ENCODE assay signal across 7 cellular contexts in genomic region chr1:212711974-212712373, GRCh38. TPM values are rescaled to one million over a fixed set of nuclear protein-coding genes. Genes with fewer than 3 reads are reported as not detected.
A peak's percentile ranks its signal among the peaks of the same experiment; 100 is the strongest.
DNase-seq lines count a peak whose midpoint lies in the region; ATAC-seq, FAIRE-seq and TF ChIP-seq lines count a peak whose summit lies in the region.
"Not testable (repeated sequence)": the region's sequence is repeated elsewhere in the genome, so short reads cannot be mapped to it uniquely, and the experiment has no call there.
"Had no signal": no experiment of that assay in that cellular context is flagged by ENCODE, and none has a peak within 500 bp of the region (broad histone marks: within the 10 kb centered on the region; RNA-seq: fewer than 3 reads in every experiment).

No MANE protein-coding gene starts in this region.

- not testable (repeated sequence) for H3K4me2 ChIP-seq in HepG2 (ENCODE audit: low read depth, low read length)

- H3K27ac ChIP-seq in SJSA1: peak overlapping the region; percentile 74
- peak overlapping the region; percentile 8 for H3K27ac ChIP-seq in brain microvascular endothelial cell
- H3K27ac ChIP-seq in HepG2 (ENCODE audit: extremely low read length, insufficient read depth, low read length): not testable (repeated sequence)

- H3K4me1 ChIP-seq in SJSA1 (replicated peaks): peaks cover 16% of the 10 kb centered on the region
- H3K4me1 ChIP-seq in HepG2 (ENCODE audit: insufficient read depth, low read length): not testable (repeated sequence)

- not testable (repeated sequence) for H3K27me3 Mint-ChIP-seq in activated CD4-positive, alpha-beta memory T cell treated with anti-CD3 and anti-CD28 coated beads, Interleukin-2, amount 10 ng/mL, durations not matched to agents 7 days and 5 days
- peaks cover 11% of the 10 kb centered on the region for H3K27me3 Mint-ChIP-seq in activated T-cell treated with anti-CD3 and anti-CD28 coated beads, Interleukin-2, amount 50 U/mL, for 72 hours (ENCODE audit: low read depth)

- H3K9me3 ChIP-seq in SJSA1 (replicated peaks); HepG2 (ENCODE audit: low read length): not testable (repeated sequence)

- H2AFZ ChIP-seq in HepG2 (ENCODE audit: low read length): not testable (repeated sequence)

- not testable (repeated sequence) for H4K20me1 ChIP-seq in HepG2 (ENCODE audit: insufficient read depth, low read length)

- in situ Hi-C loops in brain microvascular endothelial cell (cut with HindIII; ENCODE audit: low pct_ligation_motif_present, low sequenced_read_pairs); HepG2 (cut with HindIII; ENCODE audit: extremely low pct_ligation_motif_present, low pct_unique_long_range_greater_than_20kb): not testable (repeated sequence)

- H3K9me3 Mint-ChIP-seq in activated CD4-positive, alpha-beta memory T cell treated with anti-CD3 and anti-CD28 coated beads, Interleukin-2, amount 10 ng/mL, durations not matched to agents 7 days and 5 days; activated T-cell treated with anti-CD3 and anti-CD28 coated beads, Interleukin-2, amount 50 U/mL, for 72 hours; stimulated activated effector memory CD8-positive, alpha-beta T cell treated with anti-CD3 and anti-CD28 coated beads, Interleukin-12 subunit alpha, Interleukin-12 subunit beta, amount 100 ng/mL, for 72 hours: not testable (repeated sequence)

- intact Hi-C loops in HepG2 (cut with micrococcal nuclease; ENCODE audit: unreplicated experiment): not testable (repeated sequence)

- TF ChIP-seq POLR2A in HepG2 (IDR thresholded peaks at IDR 0.05; ENCODE audit: insufficient read depth in 1 of 2, low read depth in 2 of 2, low read length in 2 of 2): not testable (repeated sequence)

- not testable (repeated sequence) for TF ChIP-seq EP300 in HepG2 (IDR thresholded peaks at IDR 0.05; ENCODE audit: low read depth in 2 of 2, low read length in 2 of 2); HepG2 (CRISPR knock-in tag; IDR thresholded peaks at IDR 0.05; ENCODE audit: borderline replicate concordance)

- H3K4me3 ChIP-seq in SJSA1; brain microvascular endothelial cell (ENCODE audit: low read depth, low read length); HepG2 (replicated peaks in 1 of 3; ENCODE audit: insufficient read depth in 1 of 3, low read depth in 2 of 3, low read length in 3 of 3): not testable (repeated sequence)

- DNase-seq in SJSA1 (ENCODE audit: low read depth in 1 of 2, low spot score in 2 of 2); activated CD4-positive, alpha-beta memory T cell treated with anti-CD3 and anti-CD28 coated beads, Interleukin-2, amount 10 ng/mL, durations not matched to agents 7 days and 5 days; activated T-cell treated with anti-CD3 and anti-CD28 coated beads, Interleukin-2, amount 50 U/mL, for 72 hours; brain microvascular endothelial cell; HepG2 (ENCODE audit: low spot score): not testable (repeated sequence)
- DNase-seq in stimulated activated effector memory CD8-positive, alpha-beta T cell treated with anti-CD3 and anti-CD28 coated beads, Interleukin-12 subunit alpha, Interleukin-12 subunit beta, amount 100 ng/mL, for 72 hours (ENCODE audit: low spot score in 2 of 2): peak in 1 of 2 donors; percentile 48

- TF ChIP-seq CTCF in brain microvascular endothelial cell (IDR thresholded peaks at IDR 0.05; ENCODE audit: low read depth, low read length, missing control alignments); HepG2 (CRISPR knock-in tag; IDR thresholded peaks at IDR 0.05): not testable (repeated sequence)

- not testable (repeated sequence) for H3K79me2 ChIP-seq in HepG2 (ENCODE audit: insufficient read depth, low read length)

- 53% methylated on average over 8 of the region's 8 CpGs for WGBS in HepG2 (ENCODE audit: low lambda C conversion rate)

- not testable (repeated sequence) for H3K36me3 Mint-ChIP-seq in activated CD4-positive, alpha-beta memory T cell treated with anti-CD3 and anti-CD28 coated beads, Interleukin-2, amount 10 ng/mL, durations not matched to agents 7 days and 5 days (ENCODE audit: low read depth); activated T-cell treated with anti-CD3 and anti-CD28 coated beads, Interleukin-2, amount 50 U/mL, for 72 hours (ENCODE audit: insufficient read depth in 2 of 2); stimulated activated effector memory CD8-positive, alpha-beta T cell treated with anti-CD3 and anti-CD28 coated beads, Interleukin-12 subunit alpha, Interleukin-12 subunit beta, amount 100 ng/mL, for 72 hours

- TF ChIP-seq RAD21 in HepG2 (CRISPR knock-in tag; IDR thresholded peaks at IDR 0.05): not testable (repeated sequence)

- H3K9ac ChIP-seq in HepG2 (ENCODE audit: insufficient read depth, low read depth, low read length): not testable (repeated sequence)

- not testable (repeated sequence) for ATAC-seq in activated T-cell treated with anti-CD3 and anti-CD28 coated beads, Interleukin-2, amount 50 U/mL, for 72 hours (replicated peaks in 1 of 2); HepG2; stimulated activated effector memory CD8-positive, alpha-beta T cell treated with anti-CD3 and anti-CD28 coated beads, Interleukin-12 subunit alpha, Interleukin-12 subunit beta, amount 100 ng/mL, for 72 hours

- H3K27ac Mint-ChIP-seq in activated CD4-positive, alpha-beta memory T cell treated with anti-CD3 and anti-CD28 coated beads, Interleukin-2, amount 10 ng/mL, durations not matched to agents 7 days and 5 days: peak overlapping the region; percentile 37
- H3K27ac Mint-ChIP-seq in activated T-cell treated with anti-CD3 and anti-CD28 coated beads, Interleukin-2, amount 50 U/mL, for 72 hours: peak overlapping the region; percentile 99
- H3K27ac Mint-ChIP-seq in stimulated activated effector memory CD8-positive, alpha-beta T cell treated with anti-CD3 and anti-CD28 coated beads, Interleukin-12 subunit alpha, Interleukin-12 subunit beta, amount 100 ng/mL, for 72 hours: peak overlapping the region; percentile 70

- CTCF ChIA-PET in activated CD4-positive, alpha-beta memory T cell treated with anti-CD3 and anti-CD28 coated beads, Interleukin-2, amount 10 ng/mL, durations not matched to agents 7 days and 5 days (lab: Charles Lee): interaction anchor here (1.0 to 1.2 kb wide), 2 partner anchors 38 kb away, joined by 3 read pairs; no protein-coding TSS in a partner anchor
- CTCF ChIA-PET in HepG2 (lab: Yijun Ruan, JAX; ENCODE audit: low intra/inter-chr PET ratio, low total read pairs): not testable (repeated sequence)

- not testable (repeated sequence) for H3K36me3 ChIP-seq in SJSA1; brain microvascular endothelial cell (replicated peaks); HepG2 (replicated peaks in 1 of 2; ENCODE audit: control insufficient read depth in 1 of 2, insufficient read depth in 2 of 2, low read length in 2 of 2)

- H3K27me3 ChIP-seq in SJSA1 (replicated peaks); brain microvascular endothelial cell (replicated peaks): not testable (repeated sequence)
- H3K27me3 ChIP-seq in HepG2 (ENCODE audit: control insufficient read depth in 1 of 2, insufficient read depth in 2 of 2, low read length in 2 of 2): peaks cover 0 to 20% of the 10 kb centered on the region in 2 experiments; a peak in 2 of 5 replicates

- H3K4me3 Mint-ChIP-seq in activated CD4-positive, alpha-beta memory T cell treated with anti-CD3 and anti-CD28 coated beads, Interleukin-2, amount 10 ng/mL, durations not matched to agents 7 days and 5 days: not testable (repeated sequence)
- peak overlapping the region; percentile 31 to 67 for H3K4me3 Mint-ChIP-seq in activated T-cell treated with anti-CD3 and anti-CD28 coated beads, Interleukin-2, amount 50 U/mL, for 72 hours
- H3K4me3 Mint-ChIP-seq in stimulated activated effector memory CD8-positive, alpha-beta T cell treated with anti-CD3 and anti-CD28 coated beads, Interleukin-12 subunit alpha, Interleukin-12 subunit beta, amount 100 ng/mL, for 72 hours: peak overlapping the region; percentile 28

- BruUV-seq in HepG2 (replicated peaks; lab: Mats Ljungman, UMichigan): not testable (repeated sequence)

- FAIRE-seq in HepG2 (lab: Jason Lieb, UNC): not testable (repeated sequence)

- H3K4me1 Mint-ChIP-seq in activated CD4-positive, alpha-beta memory T cell treated with anti-CD3 and anti-CD28 coated beads, Interleukin-2, amount 10 ng/mL, durations not matched to agents 7 days and 5 days: peaks cover 26% of the 10 kb centered on the region
- H3K4me1 Mint-ChIP-seq in activated T-cell treated with anti-CD3 and anti-CD28 coated beads, Interleukin-2, amount 50 U/mL, for 72 hours (ENCODE audit: low read depth): peaks cover 54% of the 10 kb centered on the region
- H3K4me1 Mint-ChIP-seq in stimulated activated effector memory CD8-positive, alpha-beta T cell treated with anti-CD3 and anti-CD28 coated beads, Interleukin-12 subunit alpha, Interleukin-12 subunit beta, amount 100 ng/mL, for 72 hours: peaks cover 42% of the 10 kb centered on the region

- POLR2A ChIA-PET in activated CD4-positive, alpha-beta memory T cell treated with anti-CD3 and anti-CD28 coated beads, Interleukin-2, amount 10 ng/mL, durations not matched to agents 7 days and 5 days (lab: Charles Lee): interaction anchor here (0.7 kb wide), 1 partner anchor 80 kb away, joined by 3 read pairs; the partner anchor contains the start of genes NSL1 and TATDN3
- POLR2A ChIA-PET in HepG2 (lab: Yijun Ruan, JAX): not testable (repeated sequence)

RNA-seq across cellular contexts. Expression of gene BATF3, which starts 12.3 kb away (rescaled TPM):
- 1.8 and 3.3 TPM in 2 replicates for total RNA-seq in SJSA1 (2014; rRNA removed; shearing (Covaris generic))
- total RNA-seq in activated CD4-positive, alpha-beta memory T cell treated with anti-CD3 and anti-CD28 coated beads, Interleukin-2, amount 10 ng/mL, durations not matched to agents 7 days and 5 days: 10 to 100 TPM; 56.5 to 56.7 TPM
- total RNA-seq in activated T-cell treated with anti-CD3 and anti-CD28 coated beads, Interleukin-2, amount 50 U/mL, for 72 hours: 100 to 1,000 TPM; 400 to 660 TPM
- not detected in 2 replicates for total RNA-seq in HepG2 (2016; rRNA removed; fragmentation: Illumina TruSeq; extraction: Trizol)
- total RNA-seq in HepG2 (2016; cell fraction: cytosol; rRNA removed; fragmentation: Illumina TruSeq; extraction: Trizol; ENCODE audit: low read depth): not detected in 2 replicates
- total RNA-seq in HepG2 (2016; cell fraction: insoluble cytoplasmic fraction; rRNA removed; fragmentation: Illumina TruSeq; extraction: Trizol): not detected in 2 replicates
- total RNA-seq in HepG2 (2016; cell fraction: membrane; rRNA removed; fragmentation: Illumina TruSeq; extraction: Trizol): not detected in 2 replicates
- total RNA-seq in HepG2 (2016; cell fraction: nucleus; rRNA removed; fragmentation: Illumina TruSeq; extraction: Trizol): not detected in 2 replicates
- polyA plus RNA-seq in HepG2 (2011; rRNA removed): 0.13 and 0.40 TPM in 2 replicates
- 0.23 and 0.35 TPM in 2 replicates for polyA plus RNA-seq in HepG2 (2011; cell fraction: cytosol; rRNA removed)
- 0.10 TPM in 1 of 2 replicates, not detected in the other for polyA plus RNA-seq in HepG2 (2011; cell fraction: nucleus; rRNA removed)
- 0.47 TPM in 1 of 2 replicates, not detected in the other for polyA plus RNA-seq in HepG2 (2012)
- polyA plus RNA-seq in HepG2 (2016; cell fraction: cytosol; fragmentation: Illumina TruSeq; extraction: Trizol; ENCODE audit: low read depth): 0.18 and 0.19 TPM in 2 replicates
- polyA plus RNA-seq in HepG2 (2016; cell fraction: insoluble cytoplasmic fraction; fragmentation: Illumina TruSeq; extraction: Trizol; ENCODE audit: low read depth): not detected in 2 replicates
- 0.34 TPM in 1 of 2 replicates, not detected in the other for polyA plus RNA-seq in HepG2 (2016; cell fraction: membrane; fragmentation: Illumina TruSeq; extraction: Trizol; ENCODE audit: low read depth)
- polyA plus RNA-seq in HepG2 (2016; cell fraction: nucleus; fragmentation: Illumina TruSeq; extraction: Trizol; ENCODE audit: insufficient read depth, low read depth): not detected in 2 replicates
- 0.26 TPM in 1 of 2 replicates, not detected in the other for polyA minus RNA-seq in HepG2 (2011; rRNA and poly(A)+ RNA removed; ENCODE audit: low replicate concordance)
- polyA minus RNA-seq in HepG2 (2011; cell fraction: cytosol; rRNA and poly(A)+ RNA removed): not detected in 2 replicates
- polyA minus RNA-seq in HepG2 (2011; cell fraction: nucleus; rRNA and poly(A)+ RNA removed): not detected in 2 replicates
- total RNA-seq: CD8-positive, alpha-beta T cell had no signal

Comparison
In these comparisons a context has a peak if more than half of its experiments do, and no peak if none do; other contexts are left out.
1. H3K27ac Mint-ChIP-seq: peak in every context shown above with its lines; median percentile 99 in activated T-cell treated with anti-CD3 and anti-CD28 coated beads, Interleukin-2, amount 50 U/mL, for 72 hours; 70 in stimulated activated effector memory CD8-positive, alpha-beta T cell treated with anti-CD3 and anti-CD28 coated beads, Interleukin-12 subunit alpha, Interleukin-12 subunit beta, amount 100 ng/mL, for 72 hours; 37 in activated CD4-positive, alpha-beta memory T cell treated with anti-CD3 and anti-CD28 coated beads, Interleukin-2, amount 10 ng/mL, durations not matched to agents 7 days and 5 days.
2. RNA of gene BATF3, which starts 12.3 kb away (total RNA-seq): 400 to 660 TPM in activated T-cell treated with anti-CD3 and anti-CD28 coated beads, Interleukin-2, amount 50 U/mL, for 72 hours and 56.5 to 56.7 TPM in activated CD4-positive, alpha-beta memory T cell treated with anti-CD3 and anti-CD28 coated beads, Interleukin-2, amount 10 ng/mL, durations not matched to agents 7 days and 5 days; 1.8 to 3.3 TPM in SJSA1 and not detected in HepG2; every median in the first group is over 10 times any median in the second.